27 cellular contexts compared by ENCODE assay signal in genomic region chrX:65757943-65758342, GRCh38.
A peak's percentile ranks its signal among the peaks of the same experiment; 100 is the strongest.
DNase-seq lines count a peak whose midpoint lies in the region; ATAC-seq, FAIRE-seq and TF ChIP-seq lines count a peak whose summit lies in the region.
"Had no signal": no experiment of that assay in that cellular context is flagged by ENCODE, and none has a peak within 500 bp of the region (broad histone marks: within the 10 kb centered on the region; RNA-seq: fewer than 3 reads in every experiment).

No MANE protein-coding gene starts in this region.

- H3K27ac ChIP-seq in RWPE1 (no peak overlapping the region), smooth muscle cell (ENCODE audit: low read depth) (peak overlapping the region; percentile 29), prostate gland (no peak overlapping the region)
- H3K27ac ChIP-seq: GM23248, SJSA1 had no signal

- no peak overlapping the region for H3K9ac ChIP-seq in smooth muscle cell (ENCODE audit: low read depth)
- H3K9ac ChIP-seq: GM23248 had no signal

- H3K79me2 ChIP-seq in smooth muscle cell (ENCODE audit: low read depth), result no peaks in the 10 kb centered on the region

- H2AFZ ChIP-seq in smooth muscle cell (ENCODE audit: low read depth), result no peak overlapping the region
- H2AFZ ChIP-seq: GM23248 had no signal

- intact Hi-C loops in prostate gland (cut with DNase I), result no loop called here

- POLR2A ChIA-PET in RWPE1 (lab: Yijun Ruan, JAX; ENCODE audit: low non-redundant PET), result no interaction called here

- TF ChIP-seq CTCF in RWPE1 (conservative IDR thresholded peaks at IDR 0.05; ENCODE audit: low read depth), result no peak
- no peak for TF ChIP-seq CTCF in epithelial cell of esophagus (IDR thresholded peaks at IDR 0.05; ENCODE audit: insufficient read depth, low read depth, low read length, missing control alignments)
- no peak for TF ChIP-seq CTCF in smooth muscle cell (IDR thresholded peaks at IDR 0.05; ENCODE audit: borderline replicate concordance, insufficient read depth, poor library complexity, severe bottlenecking)
- TF ChIP-seq CTCF in prostate gland (IDR thresholded peaks at IDR 0.05), result no peak

- H3K4me1 ChIP-seq in smooth muscle cell (ENCODE audit: low read depth) (no peaks in the 10 kb centered on the region), prostate gland (replicated peaks) (no peaks in the 10 kb centered on the region)
- H3K4me1 ChIP-seq: SJSA1 had no signal

- FAIRE-seq in GM18507 (lab: Jason Lieb, UNC), result peak; percentile 44
- FAIRE-seq: HTR-8/SVneo, K562 had no signal

- no peak overlapping the region for H3K4me2 ChIP-seq in smooth muscle cell

- DNase-seq in GM18507 (ENCODE audit: extremely low spot score, insufficient read length, low read depth), result no peak
- peak; percentile 32 for DNase-seq in RWPE1 (ENCODE audit: low spot score)
- peak; percentile 51 for DNase-seq in epithelial cell of esophagus (ENCODE audit: low read depth)
- no peak for DNase-seq in smooth muscle cell (lab: John Stamatoyannopoulos, UW; ENCODE audit: unreplicated experiment)
- DNase-seq in stimulated activated naive CD4-positive, alpha-beta T cell treated with Interleukin-2 at 50 U/mL for 16 hours (lab: John Stamatoyannopoulos, UW), result no peak
- no peak for DNase-seq in prostate gland (ENCODE audit: low spot score)
- DNase-seq: CD8-positive, alpha-beta memory T cell; DMS 273 treated with DMSO at 0.1 percent for 48 hours; DMS79; EL; GDM1; GM23248; H7; Kasumi-1; MV-4-11; NCI-H1105; NCI-H146; NCI-H1930; NCI-H2107; NCI-H446; NCI-H524 treated with DMSO at 0.1 percent for 48 hours; NCI-H774 had no signal

- H3K36me3 ChIP-seq in smooth muscle cell (ENCODE audit: low read depth), result no peaks in the 10 kb centered on the region
- no peaks in the 10 kb centered on the region for H3K36me3 ChIP-seq in prostate gland
- H3K36me3 ChIP-seq: SJSA1 had no signal

- no peaks in the 10 kb centered on the region for H4K20me1 ChIP-seq in smooth muscle cell (ENCODE audit: low read depth)

- H3K9me3 ChIP-seq in smooth muscle cell (replicated peaks; ENCODE audit: low read depth), result no peaks in the 10 kb centered on the region
- H3K9me3 ChIP-seq in prostate gland, result no peaks in the 10 kb centered on the region
- H3K9me3 ChIP-seq: SJSA1 had no signal

- CTCF ChIA-PET in RWPE1 (lab: Yijun Ruan, JAX), result no interaction called here

- no peak for TF ChIP-seq POLR2A in prostate gland (IDR thresholded peaks at IDR 0.05)

- 66% methylated on average over 3 of the region's 3 CpGs for WGBS in smooth muscle cell (ENCODE audit: low lambda C conversion rate)
- 94% methylated on average over 3 of the region's 3 CpGs for WGBS in prostate gland

- no peaks in the 10 kb centered on the region for H3F3A ChIP-seq in smooth muscle cell (ENCODE audit: low read depth)

- no peak for ATAC-seq in HG02938 (IDR thresholded peaks at IDR 0.05; ENCODE audit: unreplicated experiment)
- ATAC-seq: K562, Right ventricle myocardium inferior had no signal

- no peak overlapping the region for H3K4me3 ChIP-seq in epithelial cell of esophagus (ENCODE audit: low read length)
- H3K4me3 ChIP-seq in smooth muscle cell, result no peak overlapping the region
- no peak overlapping the region for H3K4me3 ChIP-seq in prostate gland
- H3K4me3 ChIP-seq: GM23248, K562, SJSA1 had no signal

- no peaks in the 10 kb centered on the region for H3K27me3 ChIP-seq in smooth muscle cell (ENCODE audit: low read depth)
- H3K27me3 ChIP-seq in prostate gland (replicated peaks; ENCODE audit: insufficient read depth), result no peaks in the 10 kb centered on the region
- H3K27me3 ChIP-seq: SJSA1 had no signal

Comparison
In these comparisons a context has a peak if more than half of its experiments do, and no peak if none do; other contexts are left out.
1. DNase-seq: peak in RWPE1 (single experiment) and epithelial cell of esophagus (single experiment); none in GM18507 (single experiment), smooth muscle cell (single experiment), stimulated activated naive CD4-positive, alpha-beta T cell treated with Interleukin-2 at 50 U/mL for 16 hours (single experiment) and prostate gland (single experiment).